Comparison of ENCODE assay signal across 8 cellular contexts in genomic region chr3:10437272-10437994, GRCh38.
DNase-seq lines count a peak whose midpoint lies in the region; ATAC-seq lines count a peak whose summit lies in the region.

No MANE protein-coding gene starts in this region.

- peak; percentile 90 for ATAC-seq in HG02884 (IDR thresholded peaks at IDR 0.05; ENCODE audit: unreplicated experiment)

- H3K36me3 ChIP-seq in BLaER1 treated with 17β-estradiol and CSF1 and Interleukin-3, amounts not matched to agents 10 nM and 100 nM, result peaks cover 0 to 7% (median 0%) of the 10 kb centered on the region in 11 experiments; a peak in 3 of 22 replicates

- H3K4me1 ChIP-seq in BLaER1 treated with 17β-estradiol and CSF1 and Interleukin-3, amounts not matched to agents 10 nM and 100 nM, result peaks cover 72 to 100% (median 100%) of the 10 kb centered on the region in 10 experiments

- DNase-seq in activated CD8-positive, alpha-beta memory T cell treated with anti-CD3 and anti-CD28 coated beads for 48 hours (ENCODE audit: low read depth in 2 of 3, low spot score in 2 of 3), result peak in 2 of 3 experiments; percentile 44 to 48
- DNase-seq in glomerular visceral epithelial cell (ENCODE audit: extremely low spot score) (peak; percentile 37), NCI-H69 (lab: John Stamatoyannopoulos, UW) (no peak), NCI-H2081 treated with DMSO at 0.1 percent for 48 hours (lab: John Stamatoyannopoulos, UW) (no peak), SW480 (ENCODE audit: low spot score) (no peak)
- peak; percentile 9 to 15 for DNase-seq in stimulated activated CD8-positive, alpha-beta memory T cell treated with anti-CD3 and anti-CD28 coated beads, Interleukin-7, amount 100 ng/mL, for 1 hour (ENCODE audit: low read depth in 2 of 2)

- peak overlapping the region in 10 of 11 experiments; percentile 64 to 99 (median 84); a peak in 21 of 22 replicates for H3K27ac ChIP-seq in BLaER1 treated with 17β-estradiol and CSF1 and Interleukin-3, amounts not matched to agents 10 nM and 100 nM

- peak overlapping the region in 4 of 10 experiments; percentile 5 to 30 (median 18); a peak in 5 of 20 replicates for H3K4me3 ChIP-seq in BLaER1 treated with 17β-estradiol and CSF1 and Interleukin-3, amounts not matched to agents 10 nM and 100 nM

- H3K27me3 ChIP-seq in BLaER1 treated with 17β-estradiol and CSF1 and Interleukin-3, amounts not matched to agents 10 nM and 100 nM, result no peaks in the 10 kb centered on the region

- H4K20me1 ChIP-seq in BLaER1 treated with 17β-estradiol and CSF1 and Interleukin-3, amounts not matched to agents 10 nM and 100 nM, result 0 out of 22 replicates have a peak, but pooled peaks cover 0 to 4% (median 0%) of the 10 kb centered on the region in 11 experiments

- peak overlapping the region in 10 of 11 experiments; percentile 49 to 88 (median 70); a peak in 21 of 22 replicates for H3K9ac ChIP-seq in BLaER1 treated with 17β-estradiol and CSF1 and Interleukin-3, amounts not matched to agents 10 nM and 100 nM

- peak overlapping the region; percentile 79 to 94 (median 88) for H3K4me2 ChIP-seq in BLaER1 treated with 17β-estradiol and CSF1 and Interleukin-3, amounts not matched to agents 10 nM and 100 nM

- no peaks in the 10 kb centered on the region for H3K9me3 ChIP-seq in BLaER1 treated with 17β-estradiol and CSF1 and Interleukin-3, amounts not matched to agents 10 nM and 100 nM (replicated peaks in 1 of 11)

Comparison
In these comparisons a context has a peak if more than half of its experiments do, and no peak if none do; other contexts are left out.
1. DNase-seq: peak in activated CD8-positive, alpha-beta memory T cell treated with anti-CD3 and anti-CD28 coated beads for 48 hours (2 of 3), glomerular visceral epithelial cell (single experiment) and stimulated activated CD8-positive, alpha-beta memory T cell treated with anti-CD3 and anti-CD28 coated beads, Interleukin-7, amount 100 ng/mL, for 1 hour (2 of 2); none in NCI-H69 (single experiment), NCI-H2081 treated with DMSO at 0.1 percent for 48 hours (single experiment) and SW480 (single experiment).